ENCODE assay signal across 22 cellular contexts in the genomic region with DNA sequence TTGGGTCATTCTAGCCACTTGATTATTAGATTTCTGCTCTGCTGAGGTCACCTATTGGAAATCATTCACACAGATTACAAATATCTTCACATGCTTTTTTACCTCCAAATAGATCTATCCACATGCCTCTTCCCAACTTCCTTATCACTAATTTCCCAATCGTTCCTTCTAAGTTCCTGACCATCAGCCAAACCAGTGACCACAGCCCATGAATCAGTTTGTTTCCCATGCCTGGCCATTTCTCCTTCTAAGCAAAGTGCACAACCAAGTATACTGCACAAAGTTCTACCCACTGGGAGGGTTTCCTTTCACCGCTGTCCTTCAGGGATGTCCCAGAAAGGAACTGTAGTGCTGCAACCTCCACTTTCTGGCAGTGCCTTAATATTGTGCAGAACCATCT.
"Had no signal": no experiment of that assay in that cellular context is flagged by ENCODE, and none has a peak within 500 bp of the region (broad histone marks: within the 10 kb centered on the region; RNA-seq: fewer than 3 reads in every experiment).

No MANE protein-coding gene starts in this region.

- H3K9me3 ChIP-seq: psoas muscle, right lobe of liver, tibial artery, upper lobe of right lung, vagina had no signal

- H3K4me3 ChIP-seq: dorsolateral prefrontal cortex, hepatocyte, psoas muscle, right lobe of liver, tibial artery, upper lobe of right lung, vagina had no signal

- H3K27ac ChIP-seq: dorsolateral prefrontal cortex, hepatocyte, parathyroid adenoma, psoas muscle, right lobe of liver, tibial artery, upper lobe of right lung, vagina had no signal

- H3K4me1 ChIP-seq: parathyroid adenoma, psoas muscle, right lobe of liver, tibial artery, upper lobe of right lung, vagina had no signal

- ATAC-seq: esophagus mucosa; psoas muscle; right lobe of liver; stimulated activated effector memory CD8-positive, alpha-beta T cell treated with anti-CD3 and anti-CD28 coated beads, Interleukin-12 subunit alpha, Interleukin-12 subunit beta, amount 100 ng/mL, for 72 hours; stimulated activated naive CD8-positive, alpha-beta T cell treated with anti-CD3 and anti-CD28 coated beads, Interleukin-15, Interleukin-2, amounts not matched to agents 100 U/mL and 50 U/mL, for 24 hours; upper lobe of right lung had no signal

- H3K27me3 ChIP-seq: dorsolateral prefrontal cortex, hepatocyte, right lobe of liver, tibial artery, upper lobe of right lung, vagina had no signal

- H3K36me3 ChIP-seq: right lobe of liver, tibial artery, upper lobe of right lung, vagina had no signal

- DNase-seq: cortex of kidney; dorsolateral prefrontal cortex; effector CD8-positive, alpha-beta T cell; foreskin melanocyte; head of caudate nucleus; kidney glomerular epithelial cell; mesendoderm; naive B cell; occipital lobe; psoas muscle; retina; right lobe of liver; stimulated activated CD4-positive, alpha-beta T cell treated with anti-CD3 and anti-CD28 coated beads, Interleukin-4, amount 100 ng/mL, for 1 hour; stimulated activated CD8-positive, alpha-beta memory T cell treated with anti-CD3 and anti-CD28 coated beads, Interleukin-4, amount 100 ng/mL, for 48 hours; stimulated activated naive CD8-positive, alpha-beta T cell treated with anti-CD3 and anti-CD28 coated beads, Interleukin-15, Interleukin-2, amounts not matched to agents 100 U/mL and 50 U/mL, for 24 hours; tibial artery; upper lobe of right lung had no signal
